23 cellular contexts compared by ENCODE assay signal in genomic region chr4:189162073-189162789, GRCh38.
"Had no signal": no experiment of that assay in that cellular context is flagged by ENCODE, and none has a peak within 500 bp of the region (broad histone marks: within the 10 kb centered on the region; RNA-seq: fewer than 3 reads in every experiment).

No MANE protein-coding gene starts in this region.

- H3K27ac ChIP-seq: cardiac muscle cell, esophagus squamous epithelium, left ventricle myocardium inferior, tibial nerve, vagina had no signal

- H3K36me3 Mint-ChIP-seq: activated CD8-positive, alpha-beta memory T cell treated with anti-CD3 and anti-CD28 coated beads, Interleukin-2, amount 10 ng/mL, durations not matched to agents 7 days and 5 days; activated naive CD8-positive, alpha-beta T cell treated with anti-CD3 and anti-CD28 coated beads, Interleukin-2, amount 10 ng/mL, durations not matched to agents 7 days and 5 days had no signal

- H3K9me3 ChIP-seq: esophagus squamous epithelium, left ventricle myocardium inferior, tibial nerve, vagina had no signal

- DNase-seq: activated CD4-positive, alpha-beta memory T cell treated with anti-CD3 and anti-CD28 coated beads, Interleukin-2, amount 10 ng/mL, durations not matched to agents 7 days and 5 days; activated CD4-positive, alpha-beta T cell treated with anti-CD3 and anti-CD28 coated beads for 48 hours; activated CD4-positive, CD25-positive, alpha-beta regulatory T cell; activated CD8-positive, alpha-beta memory T cell treated with anti-CD3 and anti-CD28 coated beads, Interleukin-2, amount 10 ng/mL, durations not matched to agents 7 days and 5 days; activated naive CD4-positive, alpha-beta T cell treated with Interleukin-2 at 50 U/mL for 16 hours; activated naive CD8-positive, alpha-beta T cell treated with anti-CD3 and anti-CD28 coated beads, Interleukin-2, amount 10 ng/mL, durations not matched to agents 7 days and 5 days; activated T-cell treated with anti-CD3 and anti-CD28 coated beads, Interleukin-2, amount 50 U/mL, for 1 hour; amygdala; effector CD8-positive, alpha-beta T cell; esophagus squamous epithelium; kidney glomerular epithelial cell; left ventricle myocardium inferior; mammary epithelial cell; nephron progenitor cell; stimulated activated CD4-positive, alpha-beta T cell treated with anti-CD3 and anti-CD28 coated beads, Interleukin-2, amount 100 ng/mL, for 24 hours; stimulated activated naive CD8-positive, alpha-beta T cell treated with anti-CD3 and anti-CD28 coated beads, Interleukin-15, Interleukin-2, amounts not matched to agents 100 U/mL and 50 U/mL, for 24 hours; substantia nigra had no signal

- H3K4me1 ChIP-seq: esophagus squamous epithelium, left ventricle myocardium inferior, tibial nerve, vagina had no signal

- H3K27me3 Mint-ChIP-seq: activated CD4-positive, alpha-beta memory T cell treated with anti-CD3 and anti-CD28 coated beads, Interleukin-2, amount 10 ng/mL, durations not matched to agents 7 days and 5 days; activated CD8-positive, alpha-beta memory T cell treated with anti-CD3 and anti-CD28 coated beads, Interleukin-2, amount 10 ng/mL, durations not matched to agents 7 days and 5 days; activated naive CD8-positive, alpha-beta T cell treated with anti-CD3 and anti-CD28 coated beads, Interleukin-2, amount 10 ng/mL, durations not matched to agents 7 days and 5 days; dendritic cell treated with granulocyte-macrophage colony-stimulating factor and Interleukin-4, amounts not matched to agents 40 ng/mL and 50 ng/mL, for 4 days; progenitor cell of endocrine pancreas had no signal

- H3K4me1 Mint-ChIP-seq: activated CD4-positive, alpha-beta memory T cell treated with anti-CD3 and anti-CD28 coated beads, Interleukin-2, amount 10 ng/mL, durations not matched to agents 7 days and 5 days; activated CD8-positive, alpha-beta memory T cell treated with anti-CD3 and anti-CD28 coated beads, Interleukin-2, amount 10 ng/mL, durations not matched to agents 7 days and 5 days; activated naive CD8-positive, alpha-beta T cell treated with anti-CD3 and anti-CD28 coated beads, Interleukin-2, amount 10 ng/mL, durations not matched to agents 7 days and 5 days had no signal

- H3K4me3 ChIP-seq: cardiac muscle cell, esophagus squamous epithelium, left ventricle myocardium inferior, tibial nerve, vagina had no signal

- H3K27ac Mint-ChIP-seq: activated CD4-positive, alpha-beta memory T cell treated with anti-CD3 and anti-CD28 coated beads, Interleukin-2, amount 10 ng/mL, durations not matched to agents 7 days and 5 days; activated CD8-positive, alpha-beta memory T cell treated with anti-CD3 and anti-CD28 coated beads, Interleukin-2, amount 10 ng/mL, durations not matched to agents 7 days and 5 days; activated naive CD8-positive, alpha-beta T cell treated with anti-CD3 and anti-CD28 coated beads, Interleukin-2, amount 10 ng/mL, durations not matched to agents 7 days and 5 days; activated T-helper 2 cell treated with anti-CD3 and anti-CD28 coated beads, Interferon-gamma antibody, Interleukin-2, Interleukin-4, amounts not matched to agents 10 μg/mL and 5 μg/mL and 100 μg/mL, durations not matched to agents 14 hours and 24 hours and 36 hours; dendritic cell treated with granulocyte-macrophage colony-stimulating factor and Interleukin-4, amounts not matched to agents 40 ng/mL and 50 ng/mL, for 4 days; nephron progenitor cell; progenitor cell of endocrine pancreas had no signal

- H3K4me3 Mint-ChIP-seq: activated CD4-positive, alpha-beta memory T cell treated with anti-CD3 and anti-CD28 coated beads, Interleukin-2, amount 10 ng/mL, durations not matched to agents 7 days and 5 days; activated CD8-positive, alpha-beta memory T cell treated with anti-CD3 and anti-CD28 coated beads, Interleukin-2, amount 10 ng/mL, durations not matched to agents 7 days and 5 days; activated naive CD8-positive, alpha-beta T cell treated with anti-CD3 and anti-CD28 coated beads, Interleukin-2, amount 10 ng/mL, durations not matched to agents 7 days and 5 days; dendritic cell treated with granulocyte-macrophage colony-stimulating factor and Interleukin-4, amounts not matched to agents 40 ng/mL and 50 ng/mL, for 4 days; nephron progenitor cell had no signal

- H3K27me3 ChIP-seq: cardiac muscle cell, tibial nerve, vagina had no signal

- H3K9me3 Mint-ChIP-seq: activated naive CD8-positive, alpha-beta T cell treated with anti-CD3 and anti-CD28 coated beads, Interleukin-2, amount 10 ng/mL, durations not matched to agents 7 days and 5 days; dendritic cell treated with granulocyte-macrophage colony-stimulating factor and Interleukin-4, amounts not matched to agents 40 ng/mL and 50 ng/mL, for 4 days; nephron progenitor cell had no signal

- H3K36me3 ChIP-seq: cardiac muscle cell, esophagus squamous epithelium, left ventricle myocardium inferior, tibial nerve, vagina had no signal
